1 cellular context compared by ENCODE assay signal in genomic region chr5:160486573-160486972, GRCh38.
TF ChIP-seq lines count a peak whose summit lies in the region.

No MANE protein-coding gene starts in this region.

TF ChIP-seq in GM12878, 131 proteins besides CTCF, POLR2A, EP300 and RAD21 (continued from another document and continues in another):
- no peak for TF ChIP-seq NKRF (conservative IDR thresholded peaks at IDR 0.05)
- no peak for TF ChIP-seq MEF2A (IDR thresholded peaks at IDR 0.05; ENCODE audit: insufficient read depth, low read depth, low read length)
- TF ChIP-seq BCL11A (IDR thresholded peaks at IDR 0.05; ENCODE audit: low read depth, low read length) = peak; percentile 64
- TF ChIP-seq STAT3 (IDR thresholded peaks at IDR 0.05; ENCODE audit: low read depth, low read length) = no peak
- TF ChIP-seq ZNF592 (IDR thresholded peaks at IDR 0.05) = no peak
- TF ChIP-seq LARP7 (IDR thresholded peaks at IDR 0.05) = no peak
- TF ChIP-seq SMC3 (IDR thresholded peaks at IDR 0.05; ENCODE audit: borderline replicate concordance, low read length) = no peak
- no peak for TF ChIP-seq CHD1 (IDR thresholded peaks at IDR 0.05; ENCODE audit: low read depth, low read length)
- TF ChIP-seq RUNX3 (IDR thresholded peaks at IDR 0.05; ENCODE audit: low read length) = peak; percentile 64
- 0 out of 2 replicates have a peak, but pooled peaks have one; percentile 23 for TF ChIP-seq POLR2AphosphoS2 (IDR thresholded peaks at IDR 0.05; ENCODE audit: low read depth, low read length)
- TF ChIP-seq BRCA1 (IDR thresholded peaks at IDR 0.05; ENCODE audit: low read depth, low read length) = no peak
- no peak for TF ChIP-seq ZNF207 (IDR thresholded peaks at IDR 0.05; ENCODE audit: borderline replicate concordance)
- TF ChIP-seq, protein P1, sequence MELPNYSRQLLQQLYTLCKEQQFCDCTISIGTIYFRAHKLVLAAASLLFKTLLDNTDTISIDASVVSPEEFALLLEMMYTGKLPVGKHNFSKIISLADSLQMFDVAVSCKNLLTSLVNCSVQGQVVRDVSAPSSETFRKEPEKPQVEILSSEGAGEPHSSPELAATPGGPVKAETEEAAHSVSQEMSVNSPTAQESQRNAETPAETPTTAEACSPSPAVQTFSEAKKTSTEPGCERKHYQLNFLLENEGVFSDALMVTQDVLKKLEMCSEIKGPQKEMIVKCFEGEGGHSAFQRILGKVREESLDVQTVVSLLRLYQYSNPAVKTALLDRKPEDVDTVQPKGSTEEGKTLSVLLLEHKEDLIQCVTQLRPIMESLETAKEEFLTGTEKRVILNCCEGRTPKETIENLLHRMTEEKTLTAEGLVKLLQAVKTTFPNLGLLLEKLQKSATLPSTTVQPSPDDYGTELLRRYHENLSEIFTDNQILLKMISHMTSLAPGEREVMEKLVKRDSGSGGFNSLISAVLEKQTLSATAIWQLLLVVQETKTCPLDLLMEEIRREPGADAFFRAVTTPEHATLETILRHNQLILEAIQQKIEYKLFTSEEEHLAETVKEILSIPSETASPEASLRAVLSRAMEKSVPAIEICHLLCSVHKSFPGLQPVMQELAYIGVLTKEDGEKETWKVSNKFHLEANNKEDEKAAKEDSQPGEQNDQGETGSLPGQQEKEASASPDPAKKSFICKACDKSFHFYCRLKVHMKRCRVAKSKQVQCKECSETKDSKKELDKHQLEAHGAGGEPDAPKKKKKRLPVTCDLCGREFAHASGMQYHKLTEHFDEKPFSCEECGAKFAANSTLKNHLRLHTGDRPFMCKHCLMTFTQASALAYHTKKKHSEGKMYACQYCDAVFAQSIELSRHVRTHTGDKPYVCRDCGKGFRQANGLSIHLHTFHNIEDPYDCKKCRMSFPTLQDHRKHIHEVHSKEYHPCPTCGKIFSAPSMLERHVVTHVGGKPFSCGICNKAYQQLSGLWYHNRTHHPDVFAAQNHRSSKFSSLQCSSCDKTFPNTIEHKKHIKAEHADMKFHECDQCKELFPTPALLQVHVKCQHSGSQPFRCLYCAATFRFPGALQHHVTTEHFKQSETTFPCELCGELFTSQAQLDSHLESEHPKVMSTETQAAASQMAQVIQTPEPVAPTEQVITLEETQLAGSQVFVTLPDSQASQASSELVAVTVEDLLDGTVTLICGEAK (IDR thresholded peaks at IDR 0.05; ENCODE audit: borderline replicate concordance) = no peak
- TF ChIP-seq, protein P2, sequence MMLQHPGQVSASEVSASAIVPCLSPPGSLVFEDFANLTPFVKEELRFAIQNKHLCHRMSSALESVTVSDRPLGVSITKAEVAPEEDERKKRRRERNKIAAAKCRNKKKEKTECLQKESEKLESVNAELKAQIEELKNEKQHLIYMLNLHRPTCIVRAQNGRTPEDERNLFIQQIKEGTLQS (IDR thresholded peaks at IDR 0.05; ENCODE audit: borderline replicate concordance, extremely low read depth, low read depth, low read length) = no peak
- no peak for TF ChIP-seq TAF1 (IDR thresholded peaks at IDR 0.05; ENCODE audit: borderline replicate concordance, low read depth, low read length)
- no peak for TF ChIP-seq PML (IDR thresholded peaks at IDR 0.05; ENCODE audit: low read length)
- TF ChIP-seq KDM1A (IDR thresholded peaks at IDR 0.05; ENCODE audit: borderline replicate concordance) = no peak
- no peak for TF ChIP-seq WRNIP1 (IDR thresholded peaks at IDR 0.05; ENCODE audit: borderline replicate concordance, low read depth, low read length)
- TF ChIP-seq MLLT1 (IDR thresholded peaks at IDR 0.05) = 0 out of 2 replicates have a peak, but pooled peaks have one; percentile 24
- no peak for TF ChIP-seq CBX3 (IDR thresholded peaks at IDR 0.05; ENCODE audit: borderline replicate concordance, low read depth)
- no peak for TF ChIP-seq GATAD2B (conservative IDR thresholded peaks at IDR 0.05; ENCODE audit: low read depth)
- TF ChIP-seq BHLHE40 (IDR thresholded peaks at IDR 0.05; ENCODE audit: borderline replicate concordance in 1 of 2, low read depth in 2 of 2, low read length in 1 of 2) = no peak
- no peak for TF ChIP-seq ZNF274 (IDR thresholded peaks at IDR 0.05; ENCODE audit: insufficient read depth, insufficient read length)
- no peak for TF ChIP-seq SREBF2 (IDR thresholded peaks at IDR 0.05; ENCODE audit: low read length)
- TF ChIP-seq ASH2L (IDR thresholded peaks at IDR 0.05; ENCODE audit: borderline replicate concordance, low read depth) = no peak
- TF ChIP-seq FOXK2 (IDR thresholded peaks at IDR 0.05) = no peak
- TF ChIP-seq JUND (IDR thresholded peaks at IDR 0.05; ENCODE audit: low read depth, low read length) = peak; percentile 51; the same call in 1 of the 2 replicates
- TF ChIP-seq ZNF217 (IDR thresholded peaks at IDR 0.05) = no peak
- TF ChIP-seq BCL3 (IDR thresholded peaks at IDR 0.05; ENCODE audit: borderline replicate concordance, insufficient read depth, low read depth, low read length, poor library complexity, severe bottlenecking) = no peak
- no peak for TF ChIP-seq BCLAF1 (IDR thresholded peaks at IDR 0.05)
- TF ChIP-seq EED (IDR thresholded peaks at IDR 0.05; ENCODE audit: low read depth) = no peak
- TF ChIP-seq RCOR1 (conservative IDR thresholded peaks at IDR 0.05; ENCODE audit: low read depth, low read length) = no peak
- TF ChIP-seq, protein P3, sequence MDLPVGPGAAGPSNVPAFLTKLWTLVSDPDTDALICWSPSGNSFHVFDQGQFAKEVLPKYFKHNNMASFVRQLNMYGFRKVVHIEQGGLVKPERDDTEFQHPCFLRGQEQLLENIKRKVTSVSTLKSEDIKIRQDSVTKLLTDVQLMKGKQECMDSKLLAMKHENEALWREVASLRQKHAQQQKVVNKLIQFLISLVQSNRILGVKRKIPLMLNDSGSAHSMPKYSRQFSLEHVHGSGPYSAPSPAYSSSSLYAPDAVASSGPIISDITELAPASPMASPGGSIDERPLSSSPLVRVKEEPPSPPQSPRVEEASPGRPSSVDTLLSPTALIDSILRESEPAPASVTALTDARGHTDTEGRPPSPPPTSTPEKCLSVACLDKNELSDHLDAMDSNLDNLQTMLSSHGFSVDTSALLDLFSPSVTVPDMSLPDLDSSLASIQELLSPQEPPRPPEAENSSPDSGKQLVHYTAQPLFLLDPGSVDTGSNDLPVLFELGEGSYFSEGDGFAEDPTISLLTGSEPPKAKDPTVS (IDR thresholded peaks at IDR 0.05; ENCODE audit: low read depth, low read length) = no peak
- TF ChIP-seq, protein P4, sequence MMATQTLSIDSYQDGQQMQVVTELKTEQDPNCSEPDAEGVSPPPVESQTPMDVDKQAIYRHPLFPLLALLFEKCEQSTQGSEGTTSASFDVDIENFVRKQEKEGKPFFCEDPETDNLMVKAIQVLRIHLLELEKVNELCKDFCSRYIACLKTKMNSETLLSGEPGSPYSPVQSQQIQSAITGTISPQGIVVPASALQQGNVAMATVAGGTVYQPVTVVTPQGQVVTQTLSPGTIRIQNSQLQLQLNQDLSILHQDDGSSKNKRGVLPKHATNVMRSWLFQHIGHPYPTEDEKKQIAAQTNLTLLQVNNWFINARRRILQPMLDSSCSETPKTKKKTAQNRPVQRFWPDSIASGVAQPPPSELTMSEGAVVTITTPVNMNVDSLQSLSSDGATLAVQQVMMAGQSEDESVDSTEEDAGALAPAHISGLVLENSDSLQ (IDR thresholded peaks at IDR 0.05) = no peak
- TF ChIP-seq, protein P5, sequence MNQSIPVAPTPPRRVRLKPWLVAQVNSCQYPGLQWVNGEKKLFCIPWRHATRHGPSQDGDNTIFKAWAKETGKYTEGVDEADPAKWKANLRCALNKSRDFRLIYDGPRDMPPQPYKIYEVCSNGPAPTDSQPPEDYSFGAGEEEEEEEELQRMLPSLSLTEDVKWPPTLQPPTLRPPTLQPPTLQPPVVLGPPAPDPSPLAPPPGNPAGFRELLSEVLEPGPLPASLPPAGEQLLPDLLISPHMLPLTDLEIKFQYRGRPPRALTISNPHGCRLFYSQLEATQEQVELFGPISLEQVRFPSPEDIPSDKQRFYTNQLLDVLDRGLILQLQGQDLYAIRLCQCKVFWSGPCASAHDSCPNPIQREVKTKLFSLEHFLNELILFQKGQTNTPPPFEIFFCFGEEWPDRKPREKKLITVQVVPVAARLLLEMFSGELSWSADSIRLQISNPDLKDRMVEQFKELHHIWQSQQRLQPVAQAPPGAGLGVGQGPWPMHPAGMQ (IDR thresholded peaks at IDR 0.05; ENCODE audit: borderline replicate concordance) = no peak
- TF ChIP-seq CREM (IDR thresholded peaks at IDR 0.05; ENCODE audit: low read depth) = no peak
- TF ChIP-seq RB1 (IDR thresholded peaks at IDR 0.05; ENCODE audit: borderline replicate concordance) = no peak
- TF ChIP-seq STAT1 (conservative IDR thresholded peaks at IDR 0.05) = no peak
- TF ChIP-seq JUNB (IDR thresholded peaks at IDR 0.05) = peak; percentile 50; the same call in 1 of the 2 replicates
- TF ChIP-seq BMI1 (IDR thresholded peaks at IDR 0.05; ENCODE audit: borderline replicate concordance) = 0 out of 2 replicates have a peak, but pooled peaks have one; percentile 38
